ENCODE assay signal across 18 cellular contexts in the genomic region with DNA sequence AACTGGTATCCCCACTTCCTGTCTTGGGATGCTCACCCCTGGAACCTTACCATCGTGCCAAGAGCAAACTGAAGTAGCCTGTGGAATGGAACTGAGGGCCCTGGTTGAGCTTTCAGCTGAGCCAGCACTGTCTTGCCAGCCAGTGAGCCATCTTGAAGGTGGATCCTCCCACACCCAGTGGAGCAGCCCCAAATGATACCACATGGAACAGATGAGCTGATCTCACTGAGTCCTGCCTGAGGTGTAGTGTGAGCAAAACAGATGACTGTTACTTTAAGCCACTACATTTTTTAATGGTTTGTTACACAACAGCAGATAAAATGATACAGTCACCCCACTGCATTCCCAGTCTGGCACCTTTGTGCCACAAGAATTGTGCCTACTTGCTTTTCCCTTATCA. TPM values are rescaled to one million over a fixed set of nuclear protein-coding genes. Genes with fewer than 3 reads are reported as not detected.
DNase-seq lines count a peak whose midpoint lies in the region; ATAC-seq, FAIRE-seq and TF ChIP-seq lines count a peak whose summit lies in the region.
"Had no signal": no experiment of that assay in that cellular context is flagged by ENCODE, and none has a peak within 500 bp of the region (broad histone marks: within the 10 kb centered on the region; RNA-seq: fewer than 3 reads in every experiment).

No MANE protein-coding gene starts in this region.

- H3K4me3 Mint-ChIP-seq in activated T-cell treated with anti-CD3 and anti-CD28 coated beads, Interleukin-2, amount 50 U/mL, for 72 hours, result peak overlapping the region; percentile 2 to 59
- peak overlapping the region; percentile 35 for H3K4me3 Mint-ChIP-seq in activated T-helper 1 cell treated with anti-CD3 and anti-CD28 coated beads, Interleukin-12 subunit alpha, Interleukin-12 subunit beta, Interleukin-2, Interleukin-4 antibody, amounts not matched to agents 30 ng/mL and 10 ng/mL and 1 ng/mL, durations not matched to agents 14 hours and 24 hours and 36 hours
- no peak overlapping the region for H3K4me3 Mint-ChIP-seq in naive thymus-derived CD4-positive, alpha-beta T cell
- H3K4me3 Mint-ChIP-seq: dendritic cell treated with granulocyte-macrophage colony-stimulating factor and Interleukin-4, amounts not matched to agents 40 ng/mL and 50 ng/mL, for 4 days had no signal

- FAIRE-seq in D721Med (lab: Jason Lieb, UNC), result no peak

- H3K27ac Mint-ChIP-seq in activated T-cell treated with anti-CD3 and anti-CD28 coated beads, Interleukin-2, amount 50 U/mL, for 72 hours, result peak overlapping the region; percentile 85
- peak overlapping the region; percentile 74 for H3K27ac Mint-ChIP-seq in activated T-helper 1 cell treated with anti-CD3 and anti-CD28 coated beads, Interleukin-12 subunit alpha, Interleukin-12 subunit beta, Interleukin-2, Interleukin-4 antibody, amounts not matched to agents 30 ng/mL and 10 ng/mL and 1 ng/mL, durations not matched to agents 14 hours and 24 hours and 36 hours
- peak overlapping the region in 6 of 9 donors; percentile 23 to 90 (median 72) for H3K27ac Mint-ChIP-seq in naive thymus-derived CD4-positive, alpha-beta T cell
- H3K27ac Mint-ChIP-seq: dendritic cell treated with granulocyte-macrophage colony-stimulating factor and Interleukin-4, amounts not matched to agents 40 ng/mL and 50 ng/mL, for 4 days; IgD-negative memory B cell had no signal

- H3K36me3 ChIP-seq in naive thymus-derived CD4-positive, alpha-beta T cell (ENCODE audit: control insufficient read depth in 2 of 3, insufficient read depth in 3 of 3, low read length in 3 of 3), result peaks cover 4 to 38% (median 21%) of the 10 kb centered on the region in 3 experiments
- H3K36me3 ChIP-seq in prostate gland, result peaks cover 0 to 5% of the 10 kb centered on the region in 2 donors
- H3K36me3 ChIP-seq: breast epithelium had no signal

- no peaks in the 10 kb centered on the region for H3K27me3 Mint-ChIP-seq in activated T-cell treated with anti-CD3 and anti-CD28 coated beads, Interleukin-2, amount 50 U/mL, for 72 hours (ENCODE audit: low read depth)
- H3K27me3 Mint-ChIP-seq in activated T-helper 1 cell treated with anti-CD3 and anti-CD28 coated beads, Interleukin-12 subunit alpha, Interleukin-12 subunit beta, Interleukin-2, Interleukin-4 antibody, amounts not matched to agents 30 ng/mL and 10 ng/mL and 1 ng/mL, durations not matched to agents 14 hours and 24 hours and 36 hours (ENCODE audit: insufficient read depth), result no peaks in the 10 kb centered on the region
- H3K27me3 Mint-ChIP-seq in naive thymus-derived CD4-positive, alpha-beta T cell, result no peaks in the 10 kb centered on the region
- H3K27me3 Mint-ChIP-seq: dendritic cell treated with granulocyte-macrophage colony-stimulating factor and Interleukin-4, amounts not matched to agents 40 ng/mL and 50 ng/mL, for 4 days; IgD-negative memory B cell had no signal

- no peak overlapping the region for H3K4me3 ChIP-seq in naive thymus-derived CD4-positive, alpha-beta T cell (ENCODE audit: low read length)
- H3K4me3 ChIP-seq in prostate gland, result no peak overlapping the region
- H3K4me3 ChIP-seq: breast epithelium, gastrocnemius medialis, transverse colon had no signal

- no peaks in the 10 kb centered on the region for H3K27me3 ChIP-seq in naive thymus-derived CD4-positive, alpha-beta T cell (ENCODE audit: control insufficient read depth in 2 of 2, insufficient read depth in 2 of 2, low read length in 2 of 2)
- no peaks in the 10 kb centered on the region for H3K27me3 ChIP-seq in prostate gland (replicated peaks; ENCODE audit: insufficient read depth)
- H3K27me3 ChIP-seq: breast epithelium, gastrocnemius medialis, transverse colon had no signal

- WGBS in prostate gland, result 92% methylated on average over 1 of the region's 1 CpG

- CTCF ChIA-PET in naive thymus-derived CD4-positive, alpha-beta T cell (lab: Charles Lee), result interaction anchor here (1.0 to 4.7 kb wide), 4 partner anchors 11 to 38 kb away, joined by 3 to 24 read pairs (median 4); no protein-coding TSS in a partner anchor

- peak; percentile 17 to 40 for ATAC-seq in activated T-cell treated with anti-CD3 and anti-CD28 coated beads, Interleukin-2, amount 50 U/mL, for 72 hours (replicated peaks in 1 of 2)
- ATAC-seq in naive thymus-derived CD4-positive, alpha-beta T cell, result no peak
- ATAC-seq: gastrocnemius medialis had no signal

- intact Hi-C loops in activated T-helper 1 cell treated with anti-CD3 and anti-CD28 coated beads, Interleukin-12 subunit alpha, Interleukin-12 subunit beta, Interleukin-2, Interleukin-4 antibody, amounts not matched to agents 30 ng/mL and 10 ng/mL and 1 ng/mL, durations not matched to agents 14 hours and 24 hours and 36 hours (cut with micrococcal nuclease), result loop anchor here (5.0 kb wide), 2 partner anchors 548 to 1727 kb away; partner anchors contain the start of gene TNIP1
- intact Hi-C loops in naive thymus-derived CD4-positive, alpha-beta T cell (cut with micrococcal nuclease), result loop anchor here (2.0 to 5.0 kb wide), 4 partner anchors 607 to 1057 kb away; partner anchors contain the start of genes CD74 (in 2 of the 2), FBXO38 (in 1 of the 2), SLC26A2 (in 1 of the 2) and TCOF1 (in 1 of the 2)
- intact Hi-C loops in prostate gland (cut with DNase I), result loop anchor here (5.0 kb wide), 1 partner anchor 88 kb away; no protein-coding TSS in a partner anchor

- H3K9me3 ChIP-seq in naive thymus-derived CD4-positive, alpha-beta T cell (ENCODE audit: control insufficient read depth in 2 of 3, low read length in 3 of 3), result no peaks in the 10 kb centered on the region
- no peaks in the 10 kb centered on the region for H3K9me3 ChIP-seq in prostate gland
- H3K9me3 ChIP-seq: breast epithelium, gastrocnemius medialis, transverse colon had no signal

- TF ChIP-seq CTCF in prostate gland (IDR thresholded peaks at IDR 0.05) (no peak), D721Med (IDR thresholded peaks at IDR 0.05; ENCODE audit: insufficient read depth, missing control alignments) (no peak)

- H3K9me3 Mint-ChIP-seq in activated T-cell treated with anti-CD3 and anti-CD28 coated beads, Interleukin-2, amount 50 U/mL, for 72 hours, result no peaks in the 10 kb centered on the region
- no peaks in the 10 kb centered on the region for H3K9me3 Mint-ChIP-seq in activated T-helper 1 cell treated with anti-CD3 and anti-CD28 coated beads, Interleukin-12 subunit alpha, Interleukin-12 subunit beta, Interleukin-2, Interleukin-4 antibody, amounts not matched to agents 30 ng/mL and 10 ng/mL and 1 ng/mL, durations not matched to agents 14 hours and 24 hours and 36 hours
- H3K9me3 Mint-ChIP-seq in naive thymus-derived CD4-positive, alpha-beta T cell, result peaks cover 0 to 4% (median 0%) of the 10 kb centered on the region in 11 donors
- H3K9me3 Mint-ChIP-seq: dendritic cell treated with granulocyte-macrophage colony-stimulating factor and Interleukin-4, amounts not matched to agents 40 ng/mL and 50 ng/mL, for 4 days; IgD-negative memory B cell had no signal

- DNase-seq in activated T-cell treated with anti-CD3 and anti-CD28 coated beads, Interleukin-2, amount 50 U/mL, for 72 hours, result peak; percentile 38 to 48
- DNase-seq in activated T-cell treated with anti-CD3 and anti-CD28 coated beads, Interleukin-2, amount 50 U/mL, for 1 hour, result no peak
- DNase-seq in ELR (ENCODE audit: low read depth) (peak; percentile 35), prostate gland (ENCODE audit: low spot score) (no peak), NCI-H82 treated with DMSO at 0.1 percent for 48 hours (lab: John Stamatoyannopoulos, UW; ENCODE audit: unreplicated experiment) (no peak), D721Med (ENCODE audit: insufficient read length, low spot score) (no peak)
- DNase-seq in activated T-helper 1 cell treated with anti-CD3 and anti-CD28 coated beads, Interleukin-12 subunit alpha, Interleukin-12 subunit beta, Interleukin-2, Interleukin-4 antibody, amounts not matched to agents 30 ng/mL and 10 ng/mL and 1 ng/mL, durations not matched to agents 14 hours and 24 hours and 36 hours (ENCODE audit: low spot score), result no peak
- no peak for DNase-seq in naive thymus-derived CD4-positive, alpha-beta T cell
- DNase-seq: COR-L47, gastrocnemius medialis, MV-4-11, NCI-H1930, transverse colon had no signal

- peaks cover 90% of the 10 kb centered on the region for H3K4me1 Mint-ChIP-seq in activated T-cell treated with anti-CD3 and anti-CD28 coated beads, Interleukin-2, amount 50 U/mL, for 72 hours (ENCODE audit: low read depth)
- H3K4me1 Mint-ChIP-seq in activated T-helper 1 cell treated with anti-CD3 and anti-CD28 coated beads, Interleukin-12 subunit alpha, Interleukin-12 subunit beta, Interleukin-2, Interleukin-4 antibody, amounts not matched to agents 30 ng/mL and 10 ng/mL and 1 ng/mL, durations not matched to agents 14 hours and 24 hours and 36 hours (ENCODE audit: low read depth), result peaks cover 78% of the 10 kb centered on the region
- peaks cover 48 to 86% (median 76%) of the 10 kb centered on the region in 7 donors for H3K4me1 Mint-ChIP-seq in naive thymus-derived CD4-positive, alpha-beta T cell

- peaks cover 15 to 36% of the 10 kb centered on the region in 2 donors for H3K4me1 ChIP-seq in naive thymus-derived CD4-positive, alpha-beta T cell (ENCODE audit: control insufficient read depth in 2 of 2, insufficient read depth in 2 of 2, low read length in 2 of 2)
- H3K4me1 ChIP-seq in prostate gland (replicated peaks), result no peaks in the 10 kb centered on the region
- H3K4me1 ChIP-seq: breast epithelium had no signal

- H3K36me3 Mint-ChIP-seq in activated T-cell treated with anti-CD3 and anti-CD28 coated beads, Interleukin-2, amount 50 U/mL, for 72 hours (ENCODE audit: insufficient read depth in 2 of 2), result peaks cover 16 to 39% of the 10 kb centered on the region in 2 donors
- H3K36me3 Mint-ChIP-seq in activated T-helper 1 cell treated with anti-CD3 and anti-CD28 coated beads, Interleukin-12 subunit alpha, Interleukin-12 subunit beta, Interleukin-2, Interleukin-4 antibody, amounts not matched to agents 30 ng/mL and 10 ng/mL and 1 ng/mL, durations not matched to agents 14 hours and 24 hours and 36 hours (ENCODE audit: low read depth), result peaks cover 50% of the 10 kb centered on the region
- peaks cover 14 to 46% (median 38%) of the 10 kb centered on the region in 5 donors for H3K36me3 Mint-ChIP-seq in naive thymus-derived CD4-positive, alpha-beta T cell

- TF ChIP-seq POLR2A in prostate gland (IDR thresholded peaks at IDR 0.05), result no peak

- POLR2A ChIA-PET in naive thymus-derived CD4-positive, alpha-beta T cell (lab: Charles Lee), result interaction anchor here (10.7 kb wide), 1 partner anchor 10 kb away, joined by 258 read pairs; the partner anchor contains the start of gene GRPEL2

- H3K27ac ChIP-seq in naive thymus-derived CD4-positive, alpha-beta T cell (ENCODE audit: low read depth, low read length), result no peak overlapping the region
- no peak overlapping the region for H3K27ac ChIP-seq in prostate gland
- H3K27ac ChIP-seq: breast epithelium, gastrocnemius medialis, HL-60, transverse colon had no signal

RNA-seq across cellular contexts. Expression of gene PCYOX1L, which starts 2.2 kb away (rescaled TPM):
- 10 to 100 TPM; 18.2 to 24.4 TPM for total RNA-seq in activated T-cell treated with anti-CD3 and anti-CD28 coated beads, Interleukin-2, amount 50 U/mL, for 72 hours
- 21.9 and 23.4 TPM in 2 replicates for total RNA-seq in activated T-helper 1 cell treated with anti-CD3 and anti-CD28 coated beads, Interleukin-12 subunit alpha, Interleukin-12 subunit beta, Interleukin-2, Interleukin-4 antibody, amounts not matched to agents 30 ng/mL and 10 ng/mL and 1 ng/mL, durations not matched to agents 14 hours and 24 hours and 36 hours
- 10 to 100 TPM; 29.7 to 53.7 (median 36.3) TPM for total RNA-seq in naive thymus-derived CD4-positive, alpha-beta T cell
- 10 to 100 TPM; 12.7 to 21.1 TPM for polyA plus RNA-seq in naive thymus-derived CD4-positive, alpha-beta T cell
- total RNA-seq in prostate gland, result 10 to 100 TPM in 1 of 2 donors, 1 to 10 TPM in 1; 7.7 to 20.7 TPM

RNA-seq across cellular contexts. Expression of gene GRPEL2, which starts 10.4 kb away (rescaled TPM):
- 10 to 100 TPM; 39.6 to 42.7 TPM for total RNA-seq in activated T-cell treated with anti-CD3 and anti-CD28 coated beads, Interleukin-2, amount 50 U/mL, for 72 hours
- total RNA-seq in activated T-helper 1 cell treated with anti-CD3 and anti-CD28 coated beads, Interleukin-12 subunit alpha, Interleukin-12 subunit beta, Interleukin-2, Interleukin-4 antibody, amounts not matched to agents 30 ng/mL and 10 ng/mL and 1 ng/mL, durations not matched to agents 14 hours and 24 hours and 36 hours, result 30.4 and 30.6 TPM in 2 replicates
- total RNA-seq in naive thymus-derived CD4-positive, alpha-beta T cell, result 10 to 100 TPM; 12.0 to 40.1 (median 32.2) TPM
- polyA plus RNA-seq in naive thymus-derived CD4-positive, alpha-beta T cell, result 1 to 10 TPM; 5.9 to 7.5 TPM
- total RNA-seq in prostate gland, result 10 to 100 TPM; 11.1 to 12.0 TPM

RNA-seq across cellular contexts. Expression of gene IL17B, which starts 23.4 kb away (rescaled TPM):
- not detected for total RNA-seq in activated T-cell treated with anti-CD3 and anti-CD28 coated beads, Interleukin-2, amount 50 U/mL, for 72 hours
- total RNA-seq in activated T-helper 1 cell treated with anti-CD3 and anti-CD28 coated beads, Interleukin-12 subunit alpha, Interleukin-12 subunit beta, Interleukin-2, Interleukin-4 antibody, amounts not matched to agents 30 ng/mL and 10 ng/mL and 1 ng/mL, durations not matched to agents 14 hours and 24 hours and 36 hours, result not detected in 2 replicates
- total RNA-seq in naive thymus-derived CD4-positive, alpha-beta T cell, result not detected
- not detected for polyA plus RNA-seq in naive thymus-derived CD4-positive, alpha-beta T cell
- total RNA-seq in prostate gland, result 1 to 10 TPM in 1 of 2 donors, not detected in 1; 9.3 TPM
- total RNA-seq: epithelial cell of proximal tubule, transverse colon had no signal
- polyA plus RNA-seq: IgD-negative memory B cell had no signal

Comparison
In these comparisons a context has a peak if more than half of its experiments do, and no peak if none do; other contexts are left out.
1. DNase-seq: peak in activated T-cell treated with anti-CD3 and anti-CD28 coated beads, Interleukin-2, amount 50 U/mL, for 72 hours (2 of 2) and ELR (single experiment); none in activated T-cell treated with anti-CD3 and anti-CD28 coated beads, Interleukin-2, amount 50 U/mL, for 1 hour (single experiment), activated T-helper 1 cell treated with anti-CD3 and anti-CD28 coated beads, Interleukin-12 subunit alpha, Interleukin-12 subunit beta, Interleukin-2, Interleukin-4 antibody, amounts not matched to agents 30 ng/mL and 10 ng/mL and 1 ng/mL, durations not matched to agents 14 hours and 24 hours and 36 hours (single experiment), naive thymus-derived CD4-positive, alpha-beta T cell (0 of 9), prostate gland (single experiment), NCI-H82 treated with DMSO at 0.1 percent for 48 hours (single experiment) and D721Med (single experiment).
2. H3K4me3 Mint-ChIP-seq: peak in activated T-cell treated with anti-CD3 and anti-CD28 coated beads, Interleukin-2, amount 50 U/mL, for 72 hours (2 of 2) and activated T-helper 1 cell treated with anti-CD3 and anti-CD28 coated beads, Interleukin-12 subunit alpha, Interleukin-12 subunit beta, Interleukin-2, Interleukin-4 antibody, amounts not matched to agents 30 ng/mL and 10 ng/mL and 1 ng/mL, durations not matched to agents 14 hours and 24 hours and 36 hours (single experiment); none in naive thymus-derived CD4-positive, alpha-beta T cell (0 of 10).
3. Peak in every context shown above with its lines, with median percentiles within 50 percentile points of each other: H3K27ac Mint-ChIP-seq.